15 cellular contexts compared by ENCODE assay signal in genomic region chr10:8543361-8544056, GRCh38.
DNase-seq lines count a peak whose midpoint lies in the region; ATAC-seq lines count a peak whose summit lies in the region.
"Had no signal": no experiment of that assay in that cellular context is flagged by ENCODE, and none has a peak within 500 bp of the region (broad histone marks: within the 10 kb centered on the region; RNA-seq: fewer than 3 reads in every experiment).

No MANE protein-coding gene starts in this region.

- DNase-seq in SIG-M5 treated with dmso at 0.1 percent for 504 hours (lab: John Stamatoyannopoulos, UW; ENCODE audit: unreplicated experiment) (peak; percentile 3), SIG-M5 (lab: John Stamatoyannopoulos, UW) (no peak), SW480 (ENCODE audit: low spot score) (peak; percentile 84), left lobe of liver (ENCODE audit: low spot score) (no peak), cardiac septum (ENCODE audit: low spot score) (no peak), amygdala (lab: John Stamatoyannopoulos, UW) (no peak), DMS79 (lab: John Stamatoyannopoulos, UW) (no peak)
- DNase-seq: 8988T; activated CD4-positive, alpha-beta T cell treated with anti-CD3 and anti-CD28 coated beads, Interleukin-2, amount 10 ng/mL, durations not matched to agents 24 days and 14 days; activated T-cell treated with anti-CD3 and anti-CD28 coated beads, Interleukin-2, amount 50 U/mL, for 4 hours; CD8-positive, alpha-beta memory T cell; foreskin fibroblast; nephron progenitor cell; stimulated activated CD4-positive, alpha-beta T cell treated with anti-CD3 and anti-CD28 coated beads, Interleukin-15, amount 100 ng/mL, for 24 hours had no signal

- peak; percentile 44 for ATAC-seq in left lobe of liver
- ATAC-seq in GM19023 (IDR thresholded peaks at IDR 0.05; ENCODE audit: unreplicated experiment): no peak
- ATAC-seq: activated T-cell treated with anti-CD3 and anti-CD28 coated beads, Interleukin-2, amount 50 U/mL, for 4 hours had no signal

- intact Hi-C loops in cardiac septum (cut with DNase I): no loop called here

Comparison
In these comparisons a context has a peak if more than half of its experiments do, and no peak if none do; other contexts are left out.
1. DNase-seq: peak in SIG-M5 treated with dmso at 0.1 percent for 504 hours (single experiment) and SW480 (single experiment); none in SIG-M5 (single experiment), left lobe of liver (single experiment), cardiac septum (single experiment), amygdala (0 of 56) and DMS79 (single experiment).